Comparison of ENCODE assay signal across 17 cellular contexts in the genomic region with DNA sequence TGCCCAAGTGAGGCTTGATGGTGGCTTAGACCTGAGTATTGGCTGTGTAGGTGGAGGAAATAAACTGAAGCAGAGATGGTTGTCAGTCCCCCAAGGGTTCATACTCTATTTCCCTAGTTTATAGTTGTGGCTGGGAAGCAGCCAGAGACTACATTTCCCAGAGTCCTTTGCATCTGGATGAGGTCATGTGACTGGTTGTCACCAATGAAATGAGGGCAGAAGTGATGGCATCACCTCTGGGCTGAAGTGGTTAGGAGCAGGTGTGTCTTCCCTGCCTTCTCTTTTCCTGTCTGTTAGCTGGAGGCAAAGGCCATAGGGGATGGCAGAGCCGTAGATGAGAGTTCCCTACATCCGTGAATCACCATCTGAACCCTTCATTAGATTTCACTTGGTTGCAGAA. TPM values are rescaled to one million over a fixed set of nuclear protein-coding genes. Genes with fewer than 3 reads are reported as not detected.
DNase-seq lines count a peak whose midpoint lies in the region; ATAC-seq, FAIRE-seq and TF ChIP-seq lines count a peak whose summit lies in the region.
"Had no signal": no experiment of that assay in that cellular context is flagged by ENCODE, and none has a peak within 500 bp of the region (broad histone marks: within the 10 kb centered on the region; RNA-seq: fewer than 3 reads in every experiment).

No MANE protein-coding gene starts in this region.

- FAIRE-seq in RCC 7860 (lab: Jason Lieb, UNC), result no peak

- H3K27ac ChIP-seq in psoas muscle (no peak overlapping the region), neuronal stem cell (replicated peaks; ENCODE audit: low read length) (no peak overlapping the region)
- H3K27ac ChIP-seq: SK-N-MC had no signal

- H3K4me3 ChIP-seq in psoas muscle (no peak overlapping the region), neuronal stem cell (ENCODE audit: low read length in 2 of 2) (no peak overlapping the region)
- H3K4me3 ChIP-seq: SK-N-MC had no signal

- no peak overlapping the region for H3K4me3 Mint-ChIP-seq in activated T-helper 1 cell treated with anti-CD3 and anti-CD28 coated beads, Interleukin-12 subunit alpha, Interleukin-12 subunit beta, Interleukin-2, Interleukin-4 antibody, amounts not matched to agents 30 ng/mL and 10 ng/mL and 1 ng/mL, durations not matched to agents 14 hours and 24 hours and 36 hours
- H3K4me3 Mint-ChIP-seq: activated B cell treated with CpG ODN at 0.5 μM for 24 hours; activated naive CD8-positive, alpha-beta T cell treated with anti-CD3 and anti-CD28 coated beads for 36 hours; central memory CD8-positive, alpha-beta T cell; natural killer cell had no signal

- ATAC-seq in psoas muscle, result peak; percentile 59 to 85 (median 78)
- ATAC-seq: left ventricle myocardium superior, natural killer cell had no signal

- no peak overlapping the region for H2BK15ac ChIP-seq in neuronal stem cell (ENCODE audit: low read length)

- in situ Hi-C loops in SK-MEL-5 (cut with HindIII; ENCODE audit: low pct_unique_long_range_greater_than_20kb, low sequenced_read_pairs), result no loop called here

- no peaks in the 10 kb centered on the region for H3K27me3 ChIP-seq in psoas muscle (ENCODE audit: insufficient read depth in 3 of 3, low read length in 2 of 3)
- no peaks in the 10 kb centered on the region for H3K27me3 ChIP-seq in neuronal stem cell (ENCODE audit: control insufficient read depth in 3 of 3, insufficient read depth in 3 of 3, low read depth in 1 of 3, low read length in 3 of 3)

- no peak overlapping the region for H3K27ac Mint-ChIP-seq in activated T-helper 1 cell treated with anti-CD3 and anti-CD28 coated beads, Interleukin-12 subunit alpha, Interleukin-12 subunit beta, Interleukin-2, Interleukin-4 antibody, amounts not matched to agents 30 ng/mL and 10 ng/mL and 1 ng/mL, durations not matched to agents 14 hours and 24 hours and 36 hours
- H3K27ac Mint-ChIP-seq: activated B cell treated with CpG ODN at 0.5 μM for 24 hours; activated naive CD8-positive, alpha-beta T cell treated with anti-CD3 and anti-CD28 coated beads for 36 hours; natural killer cell had no signal

- H2AK5ac ChIP-seq in neuronal stem cell (ENCODE audit: low read depth, low read length), result no peak overlapping the region

- no peak overlapping the region for H2BK120ac ChIP-seq in neuronal stem cell (ENCODE audit: low read depth, low read length)

- no peak overlapping the region for H3K18ac ChIP-seq in neuronal stem cell (ENCODE audit: low read length)

- H3K9me3 ChIP-seq in psoas muscle (no peaks in the 10 kb centered on the region), neuronal stem cell (replicated peaks in 1 of 2; ENCODE audit: control insufficient read depth in 2 of 2, insufficient read depth in 1 of 2, low read depth in 1 of 2, low read length in 2 of 2) (no peaks in the 10 kb centered on the region)

- no peak overlapping the region for H4K8ac ChIP-seq in neuronal stem cell (ENCODE audit: low read depth, low read length)

- H3K4me1 ChIP-seq in psoas muscle, result no peaks in the 10 kb centered on the region
- H3K4me1 ChIP-seq in neuronal stem cell (ENCODE audit: control insufficient read depth in 2 of 2, insufficient read depth in 1 of 2, low read depth in 1 of 2, low read length in 2 of 2), result no peaks in the 10 kb centered on the region

- no peak for TF ChIP-seq CTCF in psoas muscle (IDR thresholded peaks at IDR 0.05)

- H3K36me3 ChIP-seq in psoas muscle (ENCODE audit: insufficient read depth in 1 of 2, low read depth in 1 of 2), result no peaks in the 10 kb centered on the region
- H3K36me3 ChIP-seq in neuronal stem cell (replicated peaks in 1 of 2; ENCODE audit: control insufficient read depth in 2 of 2, insufficient read depth in 2 of 2, low read length in 2 of 2), result no peaks in the 10 kb centered on the region

- peak; percentile 22 for DNase-seq in NCI-H2227 (lab: John Stamatoyannopoulos, UW; ENCODE audit: unreplicated experiment)
- DNase-seq in NCI-H2227 treated with DMSO at 0.1 percent for 48 hours (lab: John Stamatoyannopoulos, UW), result no peak
- DNase-seq in M059J (ENCODE audit: low read depth), result peak; percentile 9
- peak; percentile 28 for DNase-seq in SK-MEL-5 (ENCODE audit: low read depth, low spot score)
- DNase-seq in psoas muscle, result no peak
- DNase-seq in neuronal stem cell (ENCODE audit: low spot score), result no peak
- no peak for DNase-seq in activated T-helper 1 cell treated with anti-CD3 and anti-CD28 coated beads, Interleukin-12 subunit alpha, Interleukin-12 subunit beta, Interleukin-2, Interleukin-4 antibody, amounts not matched to agents 30 ng/mL and 10 ng/mL and 1 ng/mL, durations not matched to agents 14 hours and 24 hours and 36 hours (ENCODE audit: low spot score)
- no peak for DNase-seq in RCC 7860 (ENCODE audit: low spot score)
- DNase-seq: activated B cell treated with CpG ODN at 0.5 μM for 24 hours; activated naive CD8-positive, alpha-beta T cell treated with anti-CD3 and anti-CD28 coated beads for 36 hours; Kasumi-1; left ventricle myocardium superior; natural killer cell; retina had no signal

- WGBS in psoas muscle, 3 donors, result 84 to 89% (median 86%) methylated on average over 2 of the region's 2 CpGs
- WGBS in neuronal stem cell (ENCODE audit: extremely low coverage in 2 of 2, insufficient read length in 2 of 2, insufficient replicate concordance in 1 of 2), 2 donors, result no CpG with 5 or more reads among the region's 2 CpGs

- no peak overlapping the region for H3K9ac ChIP-seq in neuronal stem cell (ENCODE audit: low read depth, low read length, poor library complexity)

- no peak overlapping the region for H3K23ac ChIP-seq in neuronal stem cell (ENCODE audit: low read depth, low read length, poor library complexity)

- H2BK5ac ChIP-seq in neuronal stem cell (ENCODE audit: low read length), result no peak overlapping the region

- H3K9me3 Mint-ChIP-seq in activated T-helper 1 cell treated with anti-CD3 and anti-CD28 coated beads, Interleukin-12 subunit alpha, Interleukin-12 subunit beta, Interleukin-2, Interleukin-4 antibody, amounts not matched to agents 30 ng/mL and 10 ng/mL and 1 ng/mL, durations not matched to agents 14 hours and 24 hours and 36 hours, result no peaks in the 10 kb centered on the region

- intact Hi-C loops in psoas muscle (cut with DNase I), result no loop called here
- intact Hi-C loops in activated T-helper 1 cell treated with anti-CD3 and anti-CD28 coated beads, Interleukin-12 subunit alpha, Interleukin-12 subunit beta, Interleukin-2, Interleukin-4 antibody, amounts not matched to agents 30 ng/mL and 10 ng/mL and 1 ng/mL, durations not matched to agents 14 hours and 24 hours and 36 hours (cut with micrococcal nuclease), result no loop called here

- H3K4me2 ChIP-seq in neuronal stem cell (ENCODE audit: insufficient read depth, low read length, poor library complexity, severe bottlenecking), result no peak overlapping the region

- no peaks in the 10 kb centered on the region for H3K79me1 ChIP-seq in neuronal stem cell (ENCODE audit: low read depth, low read length)

- H3K14ac ChIP-seq in neuronal stem cell (ENCODE audit: low read length), result no peak overlapping the region

- no peaks in the 10 kb centered on the region for H3K27me3 Mint-ChIP-seq in activated T-helper 1 cell treated with anti-CD3 and anti-CD28 coated beads, Interleukin-12 subunit alpha, Interleukin-12 subunit beta, Interleukin-2, Interleukin-4 antibody, amounts not matched to agents 30 ng/mL and 10 ng/mL and 1 ng/mL, durations not matched to agents 14 hours and 24 hours and 36 hours (ENCODE audit: insufficient read depth)
- H3K27me3 Mint-ChIP-seq: activated B cell treated with CpG ODN at 0.5 μM for 24 hours; activated naive CD8-positive, alpha-beta T cell treated with anti-CD3 and anti-CD28 coated beads for 36 hours had no signal

- H4K91ac ChIP-seq in neuronal stem cell (ENCODE audit: low read depth, low read length, poor library complexity), result no peak overlapping the region

- H3K4me1 Mint-ChIP-seq in activated T-helper 1 cell treated with anti-CD3 and anti-CD28 coated beads, Interleukin-12 subunit alpha, Interleukin-12 subunit beta, Interleukin-2, Interleukin-4 antibody, amounts not matched to agents 30 ng/mL and 10 ng/mL and 1 ng/mL, durations not matched to agents 14 hours and 24 hours and 36 hours (ENCODE audit: low read depth), result no peaks in the 10 kb centered on the region
- H3K4me1 Mint-ChIP-seq: activated B cell treated with CpG ODN at 0.5 μM for 24 hours; activated naive CD8-positive, alpha-beta T cell treated with anti-CD3 and anti-CD28 coated beads for 36 hours; central memory CD8-positive, alpha-beta T cell; natural killer cell had no signal

- no peaks in the 10 kb centered on the region for H3K36me3 Mint-ChIP-seq in activated T-helper 1 cell treated with anti-CD3 and anti-CD28 coated beads, Interleukin-12 subunit alpha, Interleukin-12 subunit beta, Interleukin-2, Interleukin-4 antibody, amounts not matched to agents 30 ng/mL and 10 ng/mL and 1 ng/mL, durations not matched to agents 14 hours and 24 hours and 36 hours (ENCODE audit: low read depth)
- H3K36me3 Mint-ChIP-seq: activated naive CD8-positive, alpha-beta T cell treated with anti-CD3 and anti-CD28 coated beads for 36 hours; natural killer cell had no signal

- no peak overlapping the region for H2AFZ ChIP-seq in neuronal stem cell (ENCODE audit: low read length)

- H2BK12ac ChIP-seq in neuronal stem cell (ENCODE audit: low read length), result no peak overlapping the region

- no peak overlapping the region for H3K4ac ChIP-seq in neuronal stem cell (ENCODE audit: low read length)

RNA-seq across cellular contexts. Expression of gene NOS1, which starts 16.3 kb away (rescaled TPM):
- 0.05 TPM in 1 of 2 replicates, not detected in the other for total RNA-seq in M059J (2014; rRNA removed; shearing (Covaris generic))
- total RNA-seq in SK-MEL-5 (2014; rRNA removed; shearing (Covaris generic)), result not detected in 2 replicates
- 0.06 and 0.11 TPM in 2 replicates for polyA plus RNA-seq in SK-MEL-5 (2015; cell fraction: cytosol; rRNA removed)
- 0.15 TPM in 1 of 2 replicates, not detected in the other for polyA plus RNA-seq in SK-MEL-5 (2015; cell fraction: nucleus; rRNA removed)
- total RNA-seq in psoas muscle, result 10 to 100 TPM; 12.1 to 62.2 (median 19.1) TPM
- 1 to 10 TPM; 2.7 to 7.3 (median 5.8) TPM for polyA plus RNA-seq in psoas muscle
- polyA plus RNA-seq in neuronal stem cell (2013, experiment 1 of 2), result 0.03 TPM
- 0.03 TPM for polyA plus RNA-seq in neuronal stem cell (2013, experiment 2 of 2)
- not detected in 2 replicates for total RNA-seq in activated T-helper 1 cell treated with anti-CD3 and anti-CD28 coated beads, Interleukin-12 subunit alpha, Interleukin-12 subunit beta, Interleukin-2, Interleukin-4 antibody, amounts not matched to agents 30 ng/mL and 10 ng/mL and 1 ng/mL, durations not matched to agents 14 hours and 24 hours and 36 hours
- total RNA-seq: activated B cell treated with CpG ODN at 0.5 μM for 24 hours; activated naive CD8-positive, alpha-beta T cell treated with anti-CD3 and anti-CD28 coated beads for 36 hours; natural killer cell had no signal
- polyA plus RNA-seq: AG04450 had no signal

Comparison
In these comparisons a context has a peak if more than half of its experiments do, and no peak if none do; other contexts are left out.
1. DNase-seq: peak in NCI-H2227 (single experiment), M059J (single experiment) and SK-MEL-5 (single experiment); none in NCI-H2227 treated with DMSO at 0.1 percent for 48 hours (single experiment), psoas muscle (0 of 2), neuronal stem cell (single experiment), activated T-helper 1 cell treated with anti-CD3 and anti-CD28 coated beads, Interleukin-12 subunit alpha, Interleukin-12 subunit beta, Interleukin-2, Interleukin-4 antibody, amounts not matched to agents 30 ng/mL and 10 ng/mL and 1 ng/mL, durations not matched to agents 14 hours and 24 hours and 36 hours (single experiment) and RCC 7860 (single experiment).
2. RNA of gene NOS1, which starts 16.3 kb away (total RNA-seq): 12.1 to 62.2 TPM in psoas muscle; 0.05 TPM in M059J, not detected in SK-MEL-5 and not detected in activated T-helper 1 cell treated with anti-CD3 and anti-CD28 coated beads, Interleukin-12 subunit alpha, Interleukin-12 subunit beta, Interleukin-2, Interleukin-4 antibody, amounts not matched to agents 30 ng/mL and 10 ng/mL and 1 ng/mL, durations not matched to agents 14 hours and 24 hours and 36 hours; every median in the first group is over 10 times any median in the second.